18 cellular contexts compared by ENCODE assay signal in the genomic region with DNA sequence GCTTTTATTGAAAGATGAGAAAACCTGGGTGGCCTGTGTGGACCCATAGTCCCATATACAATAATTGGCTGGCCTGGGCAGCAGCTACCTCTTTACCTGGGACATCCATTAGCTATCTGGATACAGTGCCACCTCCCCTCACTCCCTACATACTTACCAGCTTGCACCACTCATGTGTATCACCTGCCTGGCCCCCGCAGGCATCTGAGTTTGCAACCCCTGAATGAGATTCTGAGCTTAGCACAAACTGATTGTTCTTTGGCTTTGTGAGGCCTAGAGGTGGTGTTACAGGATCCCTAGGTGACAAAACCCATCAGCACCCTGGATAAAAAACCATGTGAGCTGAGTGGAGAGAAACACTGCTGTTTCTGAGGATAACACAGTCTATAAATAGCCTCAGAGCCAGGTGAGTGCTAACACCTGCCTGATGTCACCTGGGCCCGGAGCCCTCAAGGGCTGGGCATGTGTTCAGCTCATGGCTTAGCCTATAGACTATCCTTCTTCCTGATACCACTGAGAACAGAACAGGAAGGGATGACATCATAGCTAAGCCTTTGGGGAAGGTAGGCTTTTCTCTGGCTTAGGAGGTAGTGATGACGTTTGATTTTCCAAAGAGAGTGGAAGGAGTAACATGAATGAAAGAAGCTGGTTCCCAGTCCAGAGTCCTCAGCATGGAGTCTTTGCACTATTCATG. TPM values are rescaled to one million over a fixed set of nuclear protein-coding genes. Genes with fewer than 3 reads are reported as not detected.
A peak's percentile ranks its signal among the peaks of the same experiment; 100 is the strongest.
DNase-seq lines count a peak whose midpoint lies in the region; ATAC-seq and TF ChIP-seq lines count a peak whose summit lies in the region.
"Had no signal": no experiment of that assay in that cellular context is flagged by ENCODE, and none has a peak within 500 bp of the region (broad histone marks: within the 10 kb centered on the region; RNA-seq: fewer than 3 reads in every experiment).

No MANE protein-coding gene starts in this region.

- no peak overlapping the region for H4K5ac ChIP-seq in mesendoderm (ENCODE audit: low read length)

- no peak overlapping the region for H2BK15ac ChIP-seq in mesendoderm (replicated peaks; ENCODE audit: low read depth)

- intact Hi-C loops in mucosa of descending colon (cut with DNase I, micrococcal nuclease), result no loop called here
- intact Hi-C loops in tibial artery (cut with DNase I; ENCODE audit: low total_unique reads), result no loop called here

- H3K9ac ChIP-seq in mesendoderm (ENCODE audit: low read length), result no peak overlapping the region
- H3K9ac ChIP-seq: KMS-11 had no signal

- H4K8ac ChIP-seq in mesendoderm (ENCODE audit: low read depth, low read length), result no peak overlapping the region

- H3K56ac ChIP-seq in mesendoderm (ENCODE audit: low read length), result no peak overlapping the region

- H3K79me1 ChIP-seq in mesendoderm (ENCODE audit: low read length), result peaks cover 13% of the 10 kb centered on the region

- H3K27ac ChIP-seq in WERI-Rb-1 (peak overlapping the region; percentile 23), mesendoderm (ENCODE audit: low read depth, low read length) (no peak overlapping the region), tibial artery (no peak overlapping the region)
- H3K27ac ChIP-seq: KMS-11, left lung, SJCRH30, VCaP had no signal

- no peak for TF ChIP-seq CTCF in WERI-Rb-1 (IDR thresholded peaks at IDR 0.05; ENCODE audit: low read depth, low read length)
- TF ChIP-seq CTCF in mucosa of descending colon (IDR thresholded peaks at IDR 0.05), result no peak
- TF ChIP-seq CTCF in tibial artery (IDR thresholded peaks at IDR 0.05), result no peak

- H3K4me2 ChIP-seq in mesendoderm (ENCODE audit: low read length), result no peak overlapping the region
- H3K4me2 ChIP-seq: KMS-11 had no signal

- no CpG with 5 or more reads among the region's 3 CpGs for WGBS in mesendoderm (ENCODE audit: extremely low coverage, insufficient coverage, low lambda C conversion rate)

- peaks cover 16% of the 10 kb centered on the region for H3K36me3 ChIP-seq in WERI-Rb-1
- no peaks in the 10 kb centered on the region for H3K36me3 ChIP-seq in mucosa of descending colon (ENCODE audit: low read depth)
- peaks cover 3% of the 10 kb centered on the region for H3K36me3 ChIP-seq in mesendoderm (ENCODE audit: control insufficient read depth, insufficient read depth, low read length)
- H3K36me3 ChIP-seq in tibial artery, result peaks cover 0 to 5% (median 4%) of the 10 kb centered on the region in 3 donors

- H2AK5ac ChIP-seq in mesendoderm (ENCODE audit: low read length), result no peak overlapping the region

- H3K23ac ChIP-seq in mesendoderm (ENCODE audit: low read length), result no peak overlapping the region

- H3K9me3 ChIP-seq in WERI-Rb-1 (ENCODE audit: severe bottlenecking) (no peaks in the 10 kb centered on the region), mucosa of descending colon (no peaks in the 10 kb centered on the region), tibial artery (no peaks in the 10 kb centered on the region)
- H3K9me3 ChIP-seq: heart left ventricle, left lung, SJCRH30, thyroid gland had no signal

- no peak overlapping the region for H2BK5ac ChIP-seq in mesendoderm (ENCODE audit: low read length)

- H3K4ac ChIP-seq in mesendoderm (ENCODE audit: low read depth, low read length), result no peak overlapping the region

- ATAC-seq in mucosa of descending colon (peak; percentile 13), HG03280 (IDR thresholded peaks at IDR 0.05; ENCODE audit: unreplicated experiment) (no peak)
- ATAC-seq: activated T-cell treated with anti-CD3 and anti-CD28 coated beads, Interleukin-2, amount 50 U/mL, for 4 hours; heart left ventricle; left lung had no signal

- no peaks in the 10 kb centered on the region for H3K27me3 ChIP-seq in WERI-Rb-1 (ENCODE audit: insufficient read depth, low read depth, severe bottlenecking)
- no peaks in the 10 kb centered on the region for H3K27me3 ChIP-seq in mesendoderm (ENCODE audit: insufficient read depth, low read length, poor library complexity)
- H3K27me3 ChIP-seq in tibial artery, result no peaks in the 10 kb centered on the region
- H3K27me3 ChIP-seq: heart left ventricle, left lung, SJCRH30, thyroid gland had no signal

- no peak overlapping the region for H3K4me3 ChIP-seq in WERI-Rb-1 (ENCODE audit: low read depth, low read length)
- no peak overlapping the region for H3K4me3 ChIP-seq in mucosa of descending colon
- no peak overlapping the region for H3K4me3 ChIP-seq in mesendoderm (ENCODE audit: low read length)
- H3K4me3 ChIP-seq in tibial artery, result no peak overlapping the region
- H3K4me3 ChIP-seq: heart left ventricle, left lung, SJCRH30, skin epidermis, thyroid gland had no signal

- DNase-seq in DMS79 (lab: John Stamatoyannopoulos, UW) (peak; percentile 23), NCI-H187 (lab: John Stamatoyannopoulos, UW) (peak; percentile 40 to 43), WERI-Rb-1 (no peak), mucosa of descending colon (no peak), mesendoderm (no peak), tibial artery (no peak), A172 (ENCODE audit: low spot score) (no peak)
- DNase-seq: activated T-cell treated with anti-CD3 and anti-CD28 coated beads, Interleukin-2, amount 50 U/mL, for 4 hours; CD4-positive, alpha-beta memory T cell; NK-92 treated with Interleukin-12 subunit alpha and Interleukin-12 subunit beta, amount 100 ng/mL, for 24 hours; SJCRH30; thyroid gland had no signal

- H3K79me2 ChIP-seq in mesendoderm (ENCODE audit: control insufficient read depth, insufficient read depth, low read length), result peaks cover 9% of the 10 kb centered on the region

- H3K18ac ChIP-seq in mesendoderm (ENCODE audit: low read length), result no peak overlapping the region

- H3K4me1 ChIP-seq in mucosa of descending colon (ENCODE audit: low read depth) (peaks cover 19% of the 10 kb centered on the region), mesendoderm (ENCODE audit: control insufficient read depth, low read depth, low read length) (peaks cover 4% of the 10 kb centered on the region), tibial artery (peaks cover 0 to 25% (median 17%) of the 10 kb centered on the region in 4 donors)

- no peak overlapping the region for H2BK120ac ChIP-seq in mesendoderm (ENCODE audit: low read depth, low read length)

RNA-seq across cellular contexts. Expression of a gene that starts 2.6 kb away (rescaled TPM):
- total RNA-seq in mucosa of descending colon, result 10 to 100 TPM; 54.6 to 88.5 (median 77.3) TPM
- 82.9 TPM for polyA plus RNA-seq in mesendoderm (2013, experiment 1 of 2)
- 81.0 TPM for polyA plus RNA-seq in mesendoderm (2013, experiment 2 of 2)
- 38.2 and 47.2 TPM in 2 replicates for total RNA-seq in A172 (2014; rRNA removed; shearing (Covaris generic))

Comparison
In these comparisons a context has a peak if more than half of its experiments do, and no peak if none do; other contexts are left out.
1. DNase-seq: peak in DMS79 (single experiment) and NCI-H187 (2 of 2); none in WERI-Rb-1 (single experiment), mucosa of descending colon (0 of 3), mesendoderm (single experiment), tibial artery (0 of 2) and A172 (single experiment).